16 cellular contexts compared by ENCODE assay signal in the genomic region with DNA sequence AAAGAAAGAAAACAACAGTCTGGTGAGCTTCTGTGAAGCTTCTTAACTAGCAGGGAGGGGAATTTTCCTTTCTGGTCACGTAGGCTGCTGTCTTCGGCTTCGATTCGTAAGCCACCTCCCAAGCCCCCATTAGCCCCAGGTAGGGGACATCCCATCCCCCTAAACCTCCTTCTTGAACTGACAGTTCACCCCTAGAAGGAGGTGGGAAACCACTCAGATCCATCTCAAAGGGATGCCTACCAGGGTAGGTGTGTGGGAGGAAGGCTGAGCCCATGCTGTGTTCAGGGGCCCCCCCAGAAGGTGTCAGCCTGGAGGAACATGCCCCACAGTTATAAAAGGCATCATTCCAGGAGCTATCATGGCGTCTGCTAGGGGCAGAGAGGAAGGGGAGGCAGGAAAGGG. TPM values are rescaled to one million over a fixed set of nuclear protein-coding genes. Genes with fewer than 3 reads are reported as not detected.
A peak's percentile ranks its signal among the peaks of the same experiment; 100 is the strongest.
DNase-seq lines count a peak whose midpoint lies in the region; FAIRE-seq and TF ChIP-seq lines count a peak whose summit lies in the region.
"Had no signal": no experiment of that assay in that cellular context is flagged by ENCODE, and none has a peak within 500 bp of the region (broad histone marks: within the 10 kb centered on the region; RNA-seq: fewer than 3 reads in every experiment).

No MANE protein-coding gene starts in this region.

- no peak overlapping the region for H3T11ph ChIP-seq in H9 (ENCODE audit: low read length)

- H3K9me3 ChIP-seq in H9 (ENCODE audit: control insufficient read depth, low read depth, low read length): no peaks in the 10 kb centered on the region
- no peaks in the 10 kb centered on the region for H3K9me3 ChIP-seq in neural progenitor cell (ENCODE audit: low read depth)
- H3K9me3 ChIP-seq: BLaER1, pancreas, stomach had no signal

- no peak overlapping the region for H3K23ac ChIP-seq in H9 (ENCODE audit: insufficient read length, low read depth, low read length)

- no peak overlapping the region for H4K5ac ChIP-seq in H9 (ENCODE audit: insufficient read length, low read depth, low read length)

- H4K20me1 ChIP-seq in H9 (ENCODE audit: control insufficient read depth, insufficient read depth, insufficient read length): no peaks in the 10 kb centered on the region
- no peaks in the 10 kb centered on the region for H4K20me1 ChIP-seq in neural progenitor cell (ENCODE audit: low read depth)
- H4K20me1 ChIP-seq: BLaER1 had no signal

- H3K27me3 ChIP-seq in H9 (ENCODE audit: insufficient read depth, low read length) (no peaks in the 10 kb centered on the region), neural progenitor cell (no peaks in the 10 kb centered on the region)
- H3K27me3 ChIP-seq: BLaER1 had no signal

- H2AK5ac ChIP-seq in H9 (ENCODE audit: insufficient read length, low read length): no peak overlapping the region

- H2BK20ac ChIP-seq in H9 (ENCODE audit: low read depth, low read length, poor library complexity, severe bottlenecking): no peak overlapping the region

- H3K4me2 ChIP-seq in H9 (ENCODE audit: insufficient read depth, insufficient read length, low read length) (no peak overlapping the region), neural progenitor cell (peak overlapping the region; percentile 57)
- H3K4me2 ChIP-seq: BLaER1, hepatocyte had no signal

- H2BK15ac ChIP-seq in H9 (ENCODE audit: low read depth, low read length): no peak overlapping the region

- H3K27me3 Mint-ChIP-seq in H9 (ENCODE audit: low read depth): peaks cover 21% of the 10 kb centered on the region
- no peaks in the 10 kb centered on the region for H3K27me3 Mint-ChIP-seq in T-helper 2 cell treated with Interferon-gamma antibody and Interleukin-4, amounts not matched to agents 5 μg/mL and 100 μg/mL, for 36 hours (ENCODE audit: low read depth)
- no peaks in the 10 kb centered on the region for H3K27me3 Mint-ChIP-seq in activated naive CD4-positive, alpha-beta T cell treated with anti-CD3 and anti-CD28 coated beads, Interleukin-2, amount 50 U/mL, for 24 hours
- peaks cover 12% of the 10 kb centered on the region for H3K27me3 Mint-ChIP-seq in neural progenitor cell (ENCODE audit: insufficient read depth, low read depth)

- H2BK12ac ChIP-seq in H9 (ENCODE audit: insufficient read length, low read depth, low read length): no peak overlapping the region

- H3K4me1 ChIP-seq in H9 (ENCODE audit: insufficient read depth, low read length): no peaks in the 10 kb centered on the region; the same call in 1 of the 2 replicates
- H3K4me1 ChIP-seq in neural progenitor cell: peaks cover 39% of the 10 kb centered on the region
- H3K4me1 ChIP-seq: BLaER1, pancreas, stomach had no signal

- WGBS in H9 (ENCODE audit: extremely low coverage, insufficient read length, low lambda C conversion rate): no CpG with 5 or more reads among the region's 5 CpGs

- DNase-seq in H9: no peak
- DNase-seq in T-helper 2 cell treated with Interferon-gamma antibody and Interleukin-4, amounts not matched to agents 5 μg/mL and 100 μg/mL, for 36 hours (ENCODE audit: low spot score): peak; percentile 52
- DNase-seq in neural progenitor cell (ENCODE audit: low spot score): no peak
- no peak for DNase-seq in NCI-H146 treated with DMSO at 0.1 percent for 48 hours (lab: John Stamatoyannopoulos, UW; ENCODE audit: unreplicated experiment)
- DNase-seq in urothelium cell line (ENCODE audit: low spot score): no peak
- DNase-seq in NCI-H1105 treated with DMSO at 0.1 percent for 48 hours (lab: John Stamatoyannopoulos, UW): no peak
- no peak for DNase-seq in glomerular visceral epithelial cell (ENCODE audit: extremely low spot score)
- DNase-seq: erythroblast, GDM1, pancreas, stomach had no signal

- peaks cover 0 to 6% of the 10 kb centered on the region in 2 experiments; a peak in 1 of 5 replicates for H3K9me3 Mint-ChIP-seq in H9
- no peaks in the 10 kb centered on the region for H3K9me3 Mint-ChIP-seq in T-helper 2 cell treated with Interferon-gamma antibody and Interleukin-4, amounts not matched to agents 5 μg/mL and 100 μg/mL, for 36 hours
- no peaks in the 10 kb centered on the region for H3K9me3 Mint-ChIP-seq in activated naive CD4-positive, alpha-beta T cell treated with anti-CD3 and anti-CD28 coated beads, Interleukin-2, amount 50 U/mL, for 24 hours
- no peaks in the 10 kb centered on the region for H3K9me3 Mint-ChIP-seq in neural progenitor cell

- H3K18ac ChIP-seq in H9 (ENCODE audit: insufficient read length, low read depth, low read length): no peak overlapping the region

- no peak overlapping the region for H2BK120ac ChIP-seq in H9 (ENCODE audit: low read depth, low read length, poor library complexity, severe bottlenecking)

- H3K36me3 Mint-ChIP-seq in H9 (ENCODE audit: insufficient read depth in 1 of 3, low read depth in 3 of 3) (no peaks in the 10 kb centered on the region), neural progenitor cell (no peaks in the 10 kb centered on the region)
- peaks cover 64% of the 10 kb centered on the region for H3K36me3 Mint-ChIP-seq in T-helper 2 cell treated with Interferon-gamma antibody and Interleukin-4, amounts not matched to agents 5 μg/mL and 100 μg/mL, for 36 hours (ENCODE audit: low read depth)
- peaks cover 9% of the 10 kb centered on the region for H3K36me3 Mint-ChIP-seq in activated naive CD4-positive, alpha-beta T cell treated with anti-CD3 and anti-CD28 coated beads, Interleukin-2, amount 50 U/mL, for 24 hours

- no peak overlapping the region for H4K8ac ChIP-seq in H9 (replicated peaks; ENCODE audit: insufficient read length, low read depth, low read length)

- no peak for FAIRE-seq in urothelium cell line (lab: Jason Lieb, UNC)
- FAIRE-seq: pancreas had no signal

- H4K91ac ChIP-seq in H9 (ENCODE audit: insufficient read length, low read depth, low read length): no peak overlapping the region

- H3K4me1 Mint-ChIP-seq in H9 (peaks cover 35 to 41% of the 10 kb centered on the region in 2 experiments), neural progenitor cell (peaks cover 71% of the 10 kb centered on the region)
- peaks cover 61% of the 10 kb centered on the region for H3K4me1 Mint-ChIP-seq in T-helper 2 cell treated with Interferon-gamma antibody and Interleukin-4, amounts not matched to agents 5 μg/mL and 100 μg/mL, for 36 hours (ENCODE audit: low read depth)
- peaks cover 99% of the 10 kb centered on the region for H3K4me1 Mint-ChIP-seq in activated naive CD4-positive, alpha-beta T cell treated with anti-CD3 and anti-CD28 coated beads, Interleukin-2, amount 50 U/mL, for 24 hours

- no peak overlapping the region for H3K56ac ChIP-seq in H9 (ENCODE audit: insufficient read length, low read depth, low read length)

- H3K4me3 ChIP-seq in neural progenitor cell: no peak overlapping the region
- H3K4me3 ChIP-seq: BLaER1, hepatocyte, lung, pancreas, stomach had no signal

- H3K14ac ChIP-seq in H9 (ENCODE audit: insufficient read depth, low read length): no peak overlapping the region

- H3K27ac Mint-ChIP-seq in H9 (peak overlapping the region in 2 of 3 experiments; percentile 10 to 38; a peak in 3 of 7 replicates), neural progenitor cell (peak overlapping the region; percentile 96)
- H3K27ac Mint-ChIP-seq in T-helper 2 cell treated with Interferon-gamma antibody and Interleukin-4, amounts not matched to agents 5 μg/mL and 100 μg/mL, for 36 hours: peak overlapping the region; percentile 89
- peak overlapping the region; percentile 100 for H3K27ac Mint-ChIP-seq in activated naive CD4-positive, alpha-beta T cell treated with anti-CD3 and anti-CD28 coated beads, Interleukin-2, amount 50 U/mL, for 24 hours

- no peak overlapping the region for H2AFZ ChIP-seq in H9 (ENCODE audit: low read length)
- peak overlapping the region; percentile 85 for H2AFZ ChIP-seq in neural progenitor cell (replicated peaks)
- H2AFZ ChIP-seq: hepatocyte had no signal

- no peaks in the 10 kb centered on the region for H3K79me1 ChIP-seq in H9 (ENCODE audit: insufficient read depth, low read depth, low read length, poor library complexity, severe bottlenecking)

- H3K9ac ChIP-seq in H9 (ENCODE audit: extremely low read depth, insufficient read length, low read length): no peak overlapping the region
- H3K9ac ChIP-seq in neural progenitor cell: no peak overlapping the region
- H3K9ac ChIP-seq: BLaER1 had no signal

- peak overlapping the region in 1 of 2 experiments; percentile 37; a peak in 1 of 5 replicates for H3K4me3 Mint-ChIP-seq in H9
- H3K4me3 Mint-ChIP-seq in T-helper 2 cell treated with Interferon-gamma antibody and Interleukin-4, amounts not matched to agents 5 μg/mL and 100 μg/mL, for 36 hours: peak overlapping the region; percentile 78
- H3K4me3 Mint-ChIP-seq in activated naive CD4-positive, alpha-beta T cell treated with anti-CD3 and anti-CD28 coated beads, Interleukin-2, amount 50 U/mL, for 24 hours: peak overlapping the region; percentile 85
- H3K4me3 Mint-ChIP-seq in neural progenitor cell: peak overlapping the region; percentile 14

- H3K27ac ChIP-seq in H9 (ENCODE audit: insufficient read length, low read depth, low read length) (no peak overlapping the region), neural progenitor cell (no peak overlapping the region)
- H3K27ac ChIP-seq: BLaER1, hepatocyte, pancreas, stomach had no signal

- H3K36me3 ChIP-seq in neural progenitor cell: no peaks in the 10 kb centered on the region
- H3K36me3 ChIP-seq: BLaER1, pancreas, stomach had no signal

- no peak overlapping the region for H2BK5ac ChIP-seq in H9 (ENCODE audit: insufficient read length, low read length)

- no peaks in the 10 kb centered on the region for H3K23me2 ChIP-seq in H9 (ENCODE audit: insufficient read length, low read depth, low read length, poor library complexity, severe bottlenecking)

- H3F3A ChIP-seq in neural progenitor cell (ENCODE audit: low read depth): peaks cover 49% of the 10 kb centered on the region

- H3K4ac ChIP-seq in H9 (ENCODE audit: low read depth, low read length): no peak overlapping the region

- H3K79me2 ChIP-seq in H9 (ENCODE audit: insufficient read depth, low read length) (no peaks in the 10 kb centered on the region), neural progenitor cell (ENCODE audit: low read depth) (no peaks in the 10 kb centered on the region)
- H3K79me2 ChIP-seq: hepatocyte had no signal

- no peak for TF ChIP-seq CTCF in H9 (conservative IDR thresholded peaks at IDR 0.05)
- no peak for TF ChIP-seq CTCF in neural progenitor cell (IDR thresholded peaks at IDR 0.05)

RNA-seq across cellular contexts. Expression of gene CD247, which starts 25.8 kb away (rescaled TPM):
- total RNA-seq in H9 (2021) (0.90 and 1.2 TPM in 2 replicates), neural progenitor cell (ENCODE audit: low replicate concordance) (1.3 and 1.5 TPM in 2 replicates)
- total RNA-seq: hepatocyte, LHCN-M2 had no signal

Comparison
In these comparisons a context has a peak if more than half of its experiments do, and no peak if none do; other contexts are left out.
1. H3K27ac Mint-ChIP-seq: peak in every context shown above with its lines; median percentile 100 in activated naive CD4-positive, alpha-beta T cell treated with anti-CD3 and anti-CD28 coated beads, Interleukin-2, amount 50 U/mL, for 24 hours; 96 in neural progenitor cell; 89 in T-helper 2 cell treated with Interferon-gamma antibody and Interleukin-4, amounts not matched to agents 5 μg/mL and 100 μg/mL, for 36 hours; 24 in H9.